9 cellular contexts compared by ENCODE assay signal in genomic region chr11:124669193-124669592, GRCh38. TPM values are rescaled to one million over a fixed set of nuclear protein-coding genes. Genes with fewer than 3 reads are reported as not detected.
DNase-seq lines count a peak whose midpoint lies in the region; ATAC-seq, FAIRE-seq and TF ChIP-seq lines count a peak whose summit lies in the region.
"Had no signal": no experiment of that assay in that cellular context is flagged by ENCODE, and none has a peak within 500 bp of the region (broad histone marks: within the 10 kb centered on the region; RNA-seq: fewer than 3 reads in every experiment).

No MANE protein-coding gene starts in this region.

- H3K4me1 Mint-ChIP-seq in CD4-positive, CD25-positive, alpha-beta regulatory T cell, result peaks cover 0 to 31% (median 20%) of the 10 kb centered on the region in 4 donors
- peaks cover 8% of the 10 kb centered on the region for H3K4me1 Mint-ChIP-seq in astrocyte (ENCODE audit: low read depth, unreplicated experiment)

- no peaks in the 10 kb centered on the region for H3K36me3 ChIP-seq in CD4-positive, CD25-positive, alpha-beta regulatory T cell (ENCODE audit: control insufficient read depth, insufficient read depth, low read length)
- no peaks in the 10 kb centered on the region for H3K36me3 ChIP-seq in astrocyte (ENCODE audit: insufficient read depth, low read length)
- H3K36me3 ChIP-seq in kidney (ENCODE audit: control insufficient read depth in 1 of 2, insufficient read depth in 2 of 2, low read length in 2 of 2), result peaks cover 7 to 8% of the 10 kb centered on the region in 2 donors
- H3K36me3 ChIP-seq in suprapubic skin, result peaks cover 14% of the 10 kb centered on the region

- ATAC-seq in CD4-positive, CD25-positive, alpha-beta regulatory T cell (ENCODE audit: low read depth in 2 of 2), result no peak
- ATAC-seq in GM18520 (IDR thresholded peaks at IDR 0.05; ENCODE audit: unreplicated experiment) (peak; percentile 32), GM19452 (IDR thresholded peaks at IDR 0.05; ENCODE audit: unreplicated experiment) (no peak)

- TF ChIP-seq POLR2A in suprapubic skin (IDR thresholded peaks at IDR 0.05), result no peak

- H3K4me3 Mint-ChIP-seq in CD4-positive, CD25-positive, alpha-beta regulatory T cell, result no peak overlapping the region
- H3K4me3 Mint-ChIP-seq in astrocyte (ENCODE audit: unreplicated experiment), result no peak overlapping the region

- no peak for FAIRE-seq in astrocyte (lab: Jason Lieb, UNC)
- FAIRE-seq in kidney (lab: Jason Lieb, UNC), result no peak

- no peak overlapping the region for H3K9ac ChIP-seq in astrocyte (ENCODE audit: low read length)
- H3K9ac ChIP-seq in kidney (ENCODE audit: low read length in 2 of 2), result no peak overlapping the region

- H3K36me3 Mint-ChIP-seq in CD4-positive, CD25-positive, alpha-beta regulatory T cell, result peaks cover 7% of the 10 kb centered on the region
- H3K36me3 Mint-ChIP-seq in astrocyte (ENCODE audit: low read depth, unreplicated experiment), result peaks cover 2% of the 10 kb centered on the region

- H3K4me2 ChIP-seq in astrocyte (ENCODE audit: low read length), result no peak overlapping the region

- intact Hi-C loops in kidney (cut with DNase I), result loop anchor here (10.0 kb wide), 1 partner anchor 166 kb away; no protein-coding TSS in a partner anchor

- no peak overlapping the region for H2AFZ ChIP-seq in astrocyte (ENCODE audit: low read depth, low read length)

- H3K4me3 ChIP-seq in CD4-positive, CD25-positive, alpha-beta regulatory T cell (ENCODE audit: low read depth, low read length), result no peak overlapping the region
- H3K4me3 ChIP-seq in astrocyte (ENCODE audit: insufficient read depth, low read depth, low read length) (no peak overlapping the region), kidney (ENCODE audit: low read length in 2 of 2) (no peak overlapping the region), suprapubic skin (no peak overlapping the region)

- H4K20me1 ChIP-seq in astrocyte (ENCODE audit: insufficient read depth, low read length), result no peaks in the 10 kb centered on the region

- peaks cover 19% of the 10 kb centered on the region for H3K4me1 ChIP-seq in CD4-positive, CD25-positive, alpha-beta regulatory T cell (ENCODE audit: control insufficient read depth, insufficient read depth, low read length, poor library complexity, severe bottlenecking)
- peaks cover 5% of the 10 kb centered on the region for H3K4me1 ChIP-seq in astrocyte (ENCODE audit: insufficient read depth, low read length)
- peaks cover 0 to 4% of the 10 kb centered on the region in 2 donors for H3K4me1 ChIP-seq in kidney (ENCODE audit: control insufficient read depth in 1 of 2, insufficient read depth in 1 of 2, low read depth in 1 of 2, low read length in 2 of 2)
- H3K4me1 ChIP-seq in suprapubic skin, result peaks cover 14% of the 10 kb centered on the region

- H3K27ac Mint-ChIP-seq in CD4-positive, CD25-positive, alpha-beta regulatory T cell, result no peak overlapping the region
- no peak overlapping the region for H3K27ac Mint-ChIP-seq in astrocyte (ENCODE audit: unreplicated experiment)

- TF ChIP-seq CTCF in astrocyte (IDR thresholded peaks at IDR 0.05; ENCODE audit: insufficient read depth, low read depth, low read length), result peak; percentile 79
- peak; percentile 94 for TF ChIP-seq CTCF in kidney (IDR thresholded peaks at IDR 0.05; ENCODE audit: borderline replicate concordance, extremely low read depth, insufficient read depth)
- TF ChIP-seq CTCF in suprapubic skin (IDR thresholded peaks at IDR 0.05), result peak; percentile 61 to 75

- TF ChIP-seq EP300 in suprapubic skin (IDR thresholded peaks at IDR 0.05), result no peak

- in situ Hi-C loops in KBM-7 (cut with MboI; ENCODE audit: low pct_unique_long_range_greater_than_20kb, low sequenced_read_pairs), result loop anchor here (25.0 kb wide), 1 partner anchor 168 kb away; no protein-coding TSS in a partner anchor

- H3K27me3 ChIP-seq in CD4-positive, CD25-positive, alpha-beta regulatory T cell (ENCODE audit: control insufficient read depth, insufficient read depth, low read length), result no peaks in the 10 kb centered on the region
- H3K27me3 ChIP-seq in astrocyte (ENCODE audit: insufficient read depth, low read length) (no peaks in the 10 kb centered on the region), suprapubic skin (no peaks in the 10 kb centered on the region)

- no peak overlapping the region for H3K27ac ChIP-seq in CD4-positive, CD25-positive, alpha-beta regulatory T cell (ENCODE audit: insufficient read depth, low read length, poor library complexity, severe bottlenecking)
- H3K27ac ChIP-seq in astrocyte (ENCODE audit: low read depth, low read length) (no peak overlapping the region), kidney (ENCODE audit: low read depth in 2 of 2, low read length in 2 of 2) (no peak overlapping the region), suprapubic skin (no peak overlapping the region)

- H3K79me2 ChIP-seq in astrocyte (ENCODE audit: insufficient read depth, low read length), result no peaks in the 10 kb centered on the region

- H3K9me3 Mint-ChIP-seq in CD4-positive, CD25-positive, alpha-beta regulatory T cell, result no peaks in the 10 kb centered on the region
- no peaks in the 10 kb centered on the region for H3K9me3 Mint-ChIP-seq in astrocyte (ENCODE audit: unreplicated experiment)

- peaks cover 16% of the 10 kb centered on the region for H3K27me3 Mint-ChIP-seq in CD4-positive, CD25-positive, alpha-beta regulatory T cell
- H3K27me3 Mint-ChIP-seq in astrocyte (ENCODE audit: low read depth, unreplicated experiment), result peaks cover 8% of the 10 kb centered on the region

- WGBS in suprapubic skin, result 23% methylated on average over 8 of the region's 8 CpGs

- H3K9me3 ChIP-seq in CD4-positive, CD25-positive, alpha-beta regulatory T cell (ENCODE audit: control insufficient read depth in 2 of 2, low read length in 2 of 2), result no peaks in the 10 kb centered on the region
- H3K9me3 ChIP-seq in astrocyte (ENCODE audit: insufficient read depth, low read depth, low read length) (no peaks in the 10 kb centered on the region), kidney (ENCODE audit: control insufficient read depth in 1 of 2, low read length in 2 of 2) (no peaks in the 10 kb centered on the region), suprapubic skin (no peaks in the 10 kb centered on the region)

- DNase-seq in CD4-positive, CD25-positive, alpha-beta regulatory T cell, result peak; percentile 40 to 62 (median 59)
- DNase-seq in KBM-7, result peak; percentile 55
- DNase-seq in RPMI8226, result peak; percentile 43
- DNase-seq in astrocyte (ENCODE audit: low read depth), result peak; percentile 13
- no peak for DNase-seq in kidney
- DNase-seq in suprapubic skin (ENCODE audit: low spot score in 2 of 2), result no peak

RNA-seq across cellular contexts. Expression of gene SIAE, which starts 4.3 kb away (rescaled TPM):
- total RNA-seq in CD4-positive, CD25-positive, alpha-beta regulatory T cell, result 5.0 TPM
- 1 to 10 TPM; 1.4 to 3.0 (median 2.3) TPM for polyA plus RNA-seq in CD4-positive, CD25-positive, alpha-beta regulatory T cell
- total RNA-seq in astrocyte, result 15.4 and 18.5 TPM in 2 replicates
- total RNA-seq in kidney, result 59.7 TPM
- 53.2 TPM for polyA plus RNA-seq in kidney (ENCODE audit: insufficient read depth, low read depth, low replicate concordance)
- 1 to 10 TPM; 6.6 to 8.9 (median 7.7) TPM for total RNA-seq in suprapubic skin

RNA-seq across cellular contexts. Expression of gene SPA17, which starts 4.5 kb away (rescaled TPM):
- total RNA-seq in CD4-positive, CD25-positive, alpha-beta regulatory T cell, result 0.22 TPM
- polyA plus RNA-seq in CD4-positive, CD25-positive, alpha-beta regulatory T cell, result 1 to 10 TPM; 1.0 to 2.5 (median 1.3) TPM
- total RNA-seq in astrocyte (5.0 and 6.2 TPM in 2 replicates), kidney (10.7 TPM), suprapubic skin (1 to 10 TPM; 1.1 to 8.1 (median 2.4) TPM)
- 23.7 TPM for polyA plus RNA-seq in kidney (ENCODE audit: insufficient read depth, low read depth, low replicate concordance)

RNA-seq across cellular contexts. Expression of gene TBRG1, which starts 46.5 kb away (rescaled TPM):
- total RNA-seq in CD4-positive, CD25-positive, alpha-beta regulatory T cell, result 60.7 TPM
- polyA plus RNA-seq in CD4-positive, CD25-positive, alpha-beta regulatory T cell, result 10 to 100 TPM; 30.3 to 42.3 (median 38.0) TPM
- total RNA-seq in astrocyte, result 34.6 and 36.8 TPM in 2 replicates
- total RNA-seq in kidney, result 35.6 TPM
- polyA plus RNA-seq in kidney (ENCODE audit: insufficient read depth, low read depth, low replicate concordance), result 23.3 TPM
- 10 to 100 TPM; 25.9 to 48.8 (median 32.8) TPM for total RNA-seq in suprapubic skin

RNA-seq across cellular contexts. Expression of gene PANX3, which starts 58.0 kb away (rescaled TPM):
- total RNA-seq in CD4-positive, CD25-positive, alpha-beta regulatory T cell, result not detected
- polyA plus RNA-seq in CD4-positive, CD25-positive, alpha-beta regulatory T cell, result not detected
- not detected in 2 replicates for total RNA-seq in astrocyte
- total RNA-seq in kidney, result not detected
- polyA plus RNA-seq in kidney (ENCODE audit: insufficient read depth, low read depth, low replicate concordance), result not detected
- not detected for total RNA-seq in suprapubic skin
- total RNA-seq: T-helper 1 cell treated with Interleukin-12 subunit alpha and Interleukin-12 subunit beta and Interleukin-4 antibody, amounts not matched to agents 30 ng/mL and 1 ng/mL, for 36 hours had no signal

Comparison
In these comparisons a context has a peak if more than half of its experiments do, and no peak if none do; other contexts are left out.
1. DNase-seq: peak in CD4-positive, CD25-positive, alpha-beta regulatory T cell (3 of 3), KBM-7 (single experiment), RPMI8226 (single experiment) and astrocyte (single experiment); none in kidney (single experiment) and suprapubic skin (0 of 2).
2. Peak in every context shown above with its lines, with median percentiles within 50 percentile points of each other: CTCF ChIP-seq.